Comparison of ENCODE assay signal across 6 cellular contexts in the genomic region with DNA sequence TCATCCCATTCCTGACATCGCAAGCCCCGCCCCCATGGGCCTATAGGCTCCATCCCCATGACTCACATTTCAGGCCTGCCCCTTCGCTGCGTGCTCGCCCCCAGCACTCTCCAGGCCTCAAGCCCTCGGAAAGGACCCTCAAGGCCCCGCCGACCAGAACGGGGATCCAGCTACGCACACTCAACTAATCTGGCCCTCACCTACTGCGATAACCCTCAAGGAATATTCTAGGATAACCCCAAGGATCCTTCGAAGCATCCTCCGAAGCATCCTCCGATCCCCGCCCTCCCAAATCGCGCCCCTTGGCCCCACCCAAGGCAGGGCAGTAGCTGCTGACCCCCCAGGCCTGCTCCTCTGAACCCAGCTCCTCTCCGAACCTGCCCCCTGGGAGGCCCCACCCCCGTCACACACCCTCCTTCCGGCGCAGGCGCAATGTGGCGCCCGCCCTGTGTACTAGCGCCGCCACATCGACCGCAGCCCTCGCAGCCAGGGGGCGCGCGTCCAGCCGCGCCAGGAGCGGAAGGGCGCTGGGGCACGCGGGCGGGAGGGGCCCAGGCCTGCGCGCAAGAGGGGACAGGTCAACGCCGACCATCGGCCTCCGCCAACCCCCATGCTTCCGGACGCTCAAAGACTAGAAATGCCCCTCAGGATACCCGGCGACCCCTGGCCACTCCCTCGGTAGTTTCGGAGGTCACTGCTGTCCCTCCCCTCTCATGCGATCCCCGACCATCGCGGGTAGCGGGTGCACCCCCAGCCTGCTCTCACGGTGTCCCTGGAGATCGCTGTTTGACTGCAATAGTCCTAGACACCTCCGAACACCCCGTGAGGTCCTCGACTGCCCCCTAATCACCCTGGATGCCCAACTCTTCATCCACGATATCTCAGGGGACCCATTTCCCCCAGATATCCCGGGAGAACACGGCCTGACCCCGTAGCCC. TPM values are rescaled to one million over a fixed set of nuclear protein-coding genes. Genes with fewer than 3 reads are reported as not detected.
DNase-seq lines count a peak whose midpoint lies in the region; ATAC-seq, FAIRE-seq and TF ChIP-seq lines count a peak whose summit lies in the region.

No MANE protein-coding gene starts in this region.

- H3K27ac Mint-ChIP-seq in WTC11 (peak overlapping the region; percentile 94), endothelial cell (ENCODE audit: unreplicated experiment) (peak overlapping the region; percentile 93)

- no peaks in the 10 kb centered on the region for H3K4me1 ChIP-seq in pancreas

- H3K9me3 ChIP-seq in AG04450 (ENCODE audit: control insufficient read depth, insufficient read depth, low read length) (no peaks in the 10 kb centered on the region), pancreas (no peaks in the 10 kb centered on the region)

- no peaks in the 10 kb centered on the region for H3K9me3 Mint-ChIP-seq in WTC11
- H3K9me3 Mint-ChIP-seq in endothelial cell (ENCODE audit: unreplicated experiment) = no peaks in the 10 kb centered on the region

- H3K4me3 ChIP-seq in AG04450 (ENCODE audit: low read depth, low read length) (peak overlapping the region; percentile 58), pancreas (peak overlapping the region in 3 of 4 donors; percentile 18 to 41 (median 37))

- H3K4me1 Mint-ChIP-seq in WTC11 (peaks cover 9% of the 10 kb centered on the region), endothelial cell (ENCODE audit: unreplicated experiment) (peaks cover 7% of the 10 kb centered on the region)

- ATAC-seq in GM21360 (IDR thresholded peaks at IDR 0.05; ENCODE audit: unreplicated experiment) = peak; percentile 61
- ATAC-seq in WTC11 = peak; percentile 90
- peak; percentile 93 to 96 (median 96) for ATAC-seq in pancreas

- H3K27me3 Mint-ChIP-seq in WTC11 (ENCODE audit: low read depth) (peaks cover 39% of the 10 kb centered on the region), endothelial cell (ENCODE audit: unreplicated experiment) (peaks cover 4% of the 10 kb centered on the region)

- H3K27ac ChIP-seq in AG04450 (ENCODE audit: low read depth, low read length) (peak overlapping the region; percentile 98), pancreas (peak overlapping the region; percentile 60 to 96 (median 80))

- no peaks in the 10 kb centered on the region for H3K27me3 ChIP-seq in AG04450 (ENCODE audit: control insufficient read depth, insufficient read depth, low read length)
- H3K27me3 ChIP-seq in pancreas = no peaks in the 10 kb centered on the region

- POLR2A ChIA-PET in AG04450 (lab: Yijun Ruan, JAX) = interaction anchor here (0.8 to 0.9 kb wide), 2 partner anchors 10 to 258 kb away, joined by 3 to 6 read pairs; a partner anchor contains a TSS
- POLR2A ChIA-PET in WTC11 (lab: Charles Lee) = interaction anchor here (1.2 to 1.8 kb wide), 2 partner anchors 17 to 35 kb away, joined by 4 read pairs; no protein-coding TSS in a partner anchor

- DNase-seq in AG04450 (ENCODE audit: low read depth, low spot score) = no peak
- peak; percentile 81 for DNase-seq in MV-4-11 (lab: John Stamatoyannopoulos, UW)
- peak; percentile 82 for DNase-seq in WTC11 (ENCODE audit: low spot score)
- DNase-seq in endothelial cell (ENCODE audit: low spot score) = peak; percentile 75
- DNase-seq in pancreas = peak; percentile 84 to 94 (median 89)

- H3K4me3 Mint-ChIP-seq in WTC11 (peak overlapping the region; percentile 80), endothelial cell (ENCODE audit: unreplicated experiment) (peak overlapping the region; percentile 90)

- H3K36me3 ChIP-seq in pancreas = no peaks in the 10 kb centered on the region

- intact Hi-C loops in pancreas (cut with DNase I) = no loop called here

- peak; percentile 59 for TF ChIP-seq CTCF in AG04450 (IDR thresholded peaks at IDR 0.05; ENCODE audit: low read depth, low read length)
- TF ChIP-seq CTCF in WTC11 (IDR thresholded peaks at IDR 0.05) = peak; percentile 31; the same call in 1 of the 2 replicates
- TF ChIP-seq CTCF in endothelial cell (IDR thresholded peaks at IDR 0.05; ENCODE audit: unreplicated experiment) = peak; percentile 52
- TF ChIP-seq CTCF in pancreas (IDR thresholded peaks at IDR 0.05) = peak; percentile 25 to 61 (median 48)

- FAIRE-seq in pancreas (lab: Jason Lieb, UNC) = no peak

- CTCF ChIA-PET in AG04450 (lab: Charles Lee) = interaction anchor here (0.6 to 2.1 kb wide), 24 partner anchors 8 to 198 kb away, joined by 3 to 28 read pairs (median 4); a partner anchor contains a TSS
- CTCF ChIA-PET in WTC11 (lab: Charles Lee) = interaction anchor here (0.6 to 2.1 kb wide), 21 partner anchors 7 to 766 kb away, joined by 3 to 29 read pairs (median 5); a partner anchor contains a TSS

- no peaks in the 10 kb centered on the region for H3K36me3 Mint-ChIP-seq in WTC11
- H3K36me3 Mint-ChIP-seq in endothelial cell (ENCODE audit: low read depth, unreplicated experiment) = no peaks in the 10 kb centered on the region

- WGBS in pancreas, 2 donors = 2 to 37% methylated on average over 54 to 65 of the region's 65 CpGs

TF ChIP-seq in WTC11, 78 proteins besides CTCF, POLR2A, EP300 and RAD21 (continues in another document):
- TF ChIP-seq, protein P1, sequence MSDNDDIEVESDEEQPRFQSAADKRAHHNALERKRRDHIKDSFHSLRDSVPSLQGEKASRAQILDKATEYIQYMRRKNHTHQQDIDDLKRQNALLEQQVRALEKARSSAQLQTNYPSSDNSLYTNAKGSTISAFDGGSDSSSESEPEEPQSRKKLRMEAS (CRISPR knock-in tag; IDR thresholded peaks at IDR 0.05) = peak; percentile 40; the same call in 1 of the 2 replicates
- TF ChIP-seq KAT7 (CRISPR knock-in tag; IDR thresholded peaks at IDR 0.05; ENCODE audit: borderline replicate concordance) = no peak
- TF ChIP-seq MYBL2 (CRISPR knock-in tag; IDR thresholded peaks at IDR 0.05) = peak; percentile 36; the same call in 1 of the 2 replicates
- TF ChIP-seq ESRRA (CRISPR knock-in tag; IDR thresholded peaks at IDR 0.05; ENCODE audit: borderline replicate concordance) = no peak
- TF ChIP-seq, protein P2, sequence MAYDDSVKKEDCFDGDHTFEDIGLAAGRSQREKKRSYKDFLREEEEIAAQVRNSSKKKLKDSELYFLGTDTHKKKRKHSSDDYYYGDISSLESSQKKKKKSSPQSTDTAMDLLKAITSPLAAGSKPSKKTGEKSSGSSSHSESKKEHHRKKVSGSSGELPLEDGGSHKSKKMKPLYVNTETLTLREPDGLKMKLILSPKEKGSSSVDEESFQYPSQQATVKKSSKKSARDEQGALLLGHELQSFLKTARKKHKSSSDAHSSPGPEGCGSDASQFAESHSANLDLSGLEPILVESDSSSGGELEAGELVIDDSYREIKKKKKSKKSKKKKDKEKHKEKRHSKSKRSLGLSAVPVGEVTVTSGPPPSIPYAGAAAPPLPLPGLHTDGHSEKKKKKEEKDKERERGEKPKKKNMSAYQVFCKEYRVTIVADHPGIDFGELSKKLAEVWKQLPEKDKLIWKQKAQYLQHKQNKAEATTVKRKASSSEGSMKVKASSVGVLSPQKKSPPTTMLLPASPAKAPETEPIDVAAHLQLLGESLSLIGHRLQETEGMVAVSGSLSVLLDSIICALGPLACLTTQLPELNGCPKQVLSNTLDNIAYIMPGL (CRISPR knock-in tag; IDR thresholded peaks at IDR 0.05) = peak; percentile 63; the same call in 1 of the 2 replicates
- TF ChIP-seq ZNF138 (CRISPR knock-in tag; conservative IDR thresholded peaks at IDR 0.05) = no peak
- TF ChIP-seq HMGA2 (CRISPR knock-in tag; IDR thresholded peaks at IDR 0.05) = no peak
- TF ChIP-seq, protein P3, sequence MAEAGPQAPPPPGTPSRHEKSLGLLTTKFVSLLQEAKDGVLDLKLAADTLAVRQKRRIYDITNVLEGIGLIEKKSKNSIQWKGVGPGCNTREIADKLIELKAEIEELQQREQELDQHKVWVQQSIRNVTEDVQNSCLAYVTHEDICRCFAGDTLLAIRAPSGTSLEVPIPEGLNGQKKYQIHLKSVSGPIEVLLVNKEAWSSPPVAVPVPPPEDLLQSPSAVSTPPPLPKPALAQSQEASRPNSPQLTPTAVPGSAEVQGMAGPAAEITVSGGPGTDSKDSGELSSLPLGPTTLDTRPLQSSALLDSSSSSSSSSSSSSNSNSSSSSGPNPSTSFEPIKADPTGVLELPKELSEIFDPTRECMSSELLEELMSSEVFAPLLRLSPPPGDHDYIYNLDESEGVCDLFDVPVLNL (CRISPR knock-in tag; IDR thresholded peaks at IDR 0.05; ENCODE audit: borderline replicate concordance, low read depth) = no peak
- TF ChIP-seq NFE2L1 (CRISPR knock-in tag; IDR thresholded peaks at IDR 0.05) = no peak
- no peak for TF ChIP-seq TEAD4 (CRISPR knock-in tag; IDR thresholded peaks at IDR 0.05)
- TF ChIP-seq SMAD3 (CRISPR knock-in tag; IDR thresholded peaks at IDR 0.05; ENCODE audit: borderline replicate concordance) = no peak
- peak; percentile 52 for TF ChIP-seq FOXK1 (CRISPR knock-in tag; IDR thresholded peaks at IDR 0.05)

RNA-seq across cellular contexts. Expression of a gene that starts 6.4 kb away (rescaled TPM):
- 0.40 and 0.82 TPM in 2 replicates for polyA plus RNA-seq in AG04450 (2011; rRNA removed)
- 0.05 and 0.52 TPM in 2 replicates for polyA minus RNA-seq in AG04450 (2011; rRNA and poly(A)+ RNA removed)
- 1.2 to 2.4 TPM (median 2.0 TPM) in 3 replicates for total RNA-seq in WTC11 (2021)
- total RNA-seq in endothelial cell (ENCODE audit: unreplicated experiment) = 1.2 TPM
- 10 to 100 TPM in 1 of 6 donors, 1 to 10 TPM in 5; 6.8 to 12.7 (median 8.3) TPM for total RNA-seq in pancreas
- polyA plus RNA-seq in pancreas = 10 to 100 TPM; 12.8 to 25.7 TPM

RNA-seq across cellular contexts. Expression of a gene that starts 15.5 kb away (rescaled TPM):
- polyA plus RNA-seq in AG04450 (2011; rRNA removed) = 66.7 and 79.6 TPM in 2 replicates
- 96.7 and 105 TPM in 2 replicates for polyA minus RNA-seq in AG04450 (2011; rRNA and poly(A)+ RNA removed)
- 11.8 to 12.9 TPM (median 12.4 TPM) in 3 replicates for total RNA-seq in WTC11 (2021)
- 1.9 TPM for total RNA-seq in endothelial cell (ENCODE audit: unreplicated experiment)
- total RNA-seq in pancreas = 100 to 1,000 TPM in 4 of 6 donors, 10 to 100 TPM in 2; 36.0 to 125 (median 114) TPM
- polyA plus RNA-seq in pancreas = 100 to 1,000 TPM; 119 to 126 TPM

RNA-seq across cellular contexts. Expression of a gene that starts 30.0 kb away (rescaled TPM):
- polyA plus RNA-seq in AG04450 (2011; rRNA removed) (3.6 and 4.1 TPM in 2 replicates), pancreas (1 to 10 TPM; 4.3 to 6.7 TPM)
- 7.0 and 9.1 TPM in 2 replicates for polyA minus RNA-seq in AG04450 (2011; rRNA and poly(A)+ RNA removed)
- total RNA-seq in WTC11 (2021) (12.5 to 14.6 TPM (median 12.8 TPM) in 3 replicates), endothelial cell (ENCODE audit: unreplicated experiment) (11.3 TPM), pancreas (1 to 10 TPM; 4.2 to 7.0 (median 5.6) TPM)

RNA-seq across cellular contexts. Expression of a gene that starts 32.6 kb away (rescaled TPM):
- polyA plus RNA-seq in AG04450 (2011; rRNA removed) (20.3 and 21.9 TPM in 2 replicates), pancreas (10 to 100 TPM in 1 of 2 donors, 1 to 10 TPM in 1; 5.1 to 10.5 TPM)
- polyA minus RNA-seq in AG04450 (2011; rRNA and poly(A)+ RNA removed) = 10.6 and 15.0 TPM in 2 replicates
- total RNA-seq in WTC11 (2021) (18.5 to 19.9 TPM (median 19.0 TPM) in 3 replicates), endothelial cell (ENCODE audit: unreplicated experiment) (28.8 TPM), pancreas (10 to 100 TPM in 1 of 6 donors, 1 to 10 TPM in 5; 5.4 to 11.5 (median 7.7) TPM)

RNA-seq across cellular contexts. Expression of a gene that starts 43.8 kb away (rescaled TPM):
- 0.07 and 0.15 TPM in 2 replicates for polyA plus RNA-seq in AG04450 (2011; rRNA removed)
- 0.28 TPM in 1 of 2 replicates, not detected in the other for polyA minus RNA-seq in AG04450 (2011; rRNA and poly(A)+ RNA removed)
- total RNA-seq in WTC11 (2021) = 4.8 to 7.0 TPM (median 5.3 TPM) in 3 replicates
- 1.8 TPM for total RNA-seq in endothelial cell (ENCODE audit: unreplicated experiment)
- 1 to 10 TPM; 2.0 to 9.8 (median 4.2) TPM for total RNA-seq in pancreas
- 10 to 100 TPM; 13.4 to 41.7 TPM for polyA plus RNA-seq in pancreas
